Comparison of ENCODE assay signal across 1 cellular context in the genomic region with DNA sequence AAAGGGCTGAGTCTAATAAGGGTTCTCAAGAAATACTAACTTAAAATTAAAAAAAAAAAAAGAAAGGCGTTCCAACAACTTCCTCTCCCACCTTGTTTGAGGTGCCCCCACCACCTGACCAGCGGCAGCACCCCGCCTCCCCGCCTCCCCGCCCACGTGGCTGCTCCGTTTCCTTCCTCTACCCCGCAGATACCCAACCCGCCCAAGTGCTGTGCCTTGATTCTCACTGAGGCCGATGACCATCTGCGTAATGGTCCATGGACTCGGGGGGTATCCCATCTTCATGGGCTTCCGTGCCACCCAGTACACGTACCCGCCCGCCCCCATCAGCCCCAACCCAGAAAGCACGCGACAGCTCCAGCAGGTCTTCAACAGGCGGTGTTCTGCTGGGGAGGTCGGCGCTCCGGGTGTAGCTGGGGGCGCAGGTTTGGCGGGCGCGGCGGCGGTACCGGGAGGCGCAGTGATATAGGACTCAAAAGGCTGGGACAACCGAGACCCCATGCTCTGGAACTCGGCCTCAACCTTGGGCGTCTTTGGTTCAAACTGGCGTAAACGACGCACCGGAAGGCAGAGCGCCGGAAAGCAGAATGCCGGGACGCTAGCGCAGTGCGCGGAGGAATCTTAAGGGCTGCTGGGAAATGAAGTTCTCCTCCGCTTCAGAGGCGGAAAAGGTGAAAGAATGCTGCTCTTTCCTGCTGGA.
TF ChIP-seq lines count a peak whose summit lies in the region.

A gene with protein sequence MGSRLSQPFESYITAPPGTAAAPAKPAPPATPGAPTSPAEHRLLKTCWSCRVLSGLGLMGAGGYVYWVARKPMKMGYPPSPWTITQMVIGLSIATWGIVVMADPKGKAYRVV (minus strand): TSS at position 545 of the 700 bp plus-strand sequence. CDS start 44 bp downstream, at position 501.

TF ChIP-seq in K562, 482 proteins besides CTCF, POLR2A, EP300 and RAD21 (continued from another document and continues in another):
- TF ChIP-seq, protein P1, sequence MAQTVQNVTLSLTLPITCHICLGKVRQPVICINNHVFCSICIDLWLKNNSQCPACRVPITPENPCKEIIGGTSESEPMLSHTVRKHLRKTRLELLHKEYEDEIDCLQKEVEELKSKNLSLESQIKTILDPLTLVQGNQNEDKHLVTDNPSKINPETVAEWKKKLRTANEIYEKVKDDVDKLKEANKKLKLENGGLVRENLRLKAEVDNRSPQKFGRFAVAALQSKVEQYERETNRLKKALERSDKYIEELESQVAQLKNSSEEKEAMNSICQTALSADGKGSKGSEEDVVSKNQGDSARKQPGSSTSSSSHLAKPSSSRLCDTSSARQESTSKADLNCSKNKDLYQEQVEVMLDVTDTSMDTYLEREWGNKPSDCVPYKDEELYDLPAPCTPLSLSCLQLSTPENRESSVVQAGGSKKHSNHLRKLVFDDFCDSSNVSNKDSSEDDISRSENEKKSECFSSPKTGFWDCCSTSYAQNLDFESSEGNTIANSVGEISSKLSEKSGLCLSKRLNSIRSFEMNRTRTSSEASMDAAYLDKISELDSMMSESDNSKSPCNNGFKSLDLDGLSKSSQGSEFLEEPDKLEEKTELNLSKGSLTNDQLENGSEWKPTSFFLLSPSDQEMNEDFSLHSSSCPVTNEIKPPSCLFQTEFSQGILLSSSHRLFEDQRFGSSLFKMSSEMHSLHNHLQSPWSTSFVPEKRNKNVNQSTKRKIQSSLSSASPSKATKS (CRISPR knock-in tag; IDR thresholded peaks at IDR 0.05) = no peak
- TF ChIP-seq MCM5 (IDR thresholded peaks at IDR 0.05; ENCODE audit: low read depth) (no peak), POLR2AphosphoS5 (IDR thresholded peaks at IDR 0.05; ENCODE audit: control insufficient read depth, insufficient read depth, low read depth, low read length) (0 out of 2 replicates have a peak, but pooled peaks have one; percentile 51), ZNF354B (CRISPR knock-in tag; IDR thresholded peaks at IDR 0.05) (no peak), TSC22D4 (tag; IDR thresholded peaks at IDR 0.05) (no peak), NONO (IDR thresholded peaks at IDR 0.05; ENCODE audit: low read depth in 2 of 2, low read length in 1 of 2) (no peak), NRF1 (conservative IDR thresholded peaks at IDR 0.05 in 1 of 2, IDR thresholded peaks at IDR 0.05 in 1 of 2) (peak; percentile 77 to 82), XRCC3 (IDR thresholded peaks at IDR 0.05) (no peak), ZNF165 (CRISPR knock-in tag; IDR thresholded peaks at IDR 0.05; ENCODE audit: borderline replicate concordance) (no peak), HDAC1 (IDR thresholded peaks at IDR 0.05) (peak in 1 of 2 experiments; percentile 80; a peak in 2 of 4 replicates), NFRKB (IDR thresholded peaks at IDR 0.05; ENCODE audit: low read depth) (no peak), HSF4 (CRISPR knock-in tag; IDR thresholded peaks at IDR 0.05; ENCODE audit: borderline replicate concordance) (no peak), MYBL2 (IDR thresholded peaks at IDR 0.05; ENCODE audit: low read depth) (no peak), MYBL2 (CRISPR knock-in tag; IDR thresholded peaks at IDR 0.05; ENCODE audit: borderline replicate concordance) (no peak), LCOR (CRISPR knock-in tag; IDR thresholded peaks at IDR 0.05) (no peak), ZNF24 (IDR thresholded peaks at IDR 0.05) (peak; percentile 64), ZNF785 (CRISPR knock-in tag; IDR thresholded peaks at IDR 0.05) (no peak), ZNF780A (CRISPR knock-in tag; IDR thresholded peaks at IDR 0.05) (no peak), CTBP1 (IDR thresholded peaks at IDR 0.05; ENCODE audit: borderline replicate concordance) (no peak), E2F3 (CRISPR knock-in tag; IDR thresholded peaks at IDR 0.05) (no peak), MTA1 (IDR thresholded peaks at IDR 0.05; ENCODE audit: borderline replicate concordance) (no peak), CHD1 (IDR thresholded peaks at IDR 0.05; ENCODE audit: low read length) (no peak), GATAD2A (IDR thresholded peaks at IDR 0.05) (no peak), DDX20 (tag; IDR thresholded peaks at IDR 0.05; ENCODE audit: low read depth) (no peak), ZNF263 (CRISPR knock-in tag; IDR thresholded peaks at IDR 0.05; ENCODE audit: borderline replicate concordance) (no peak), NFIX (CRISPR knock-in tag; IDR thresholded peaks at IDR 0.05; ENCODE audit: low read depth) (no peak), POLR3A (IDR thresholded peaks at IDR 0.05; ENCODE audit: borderline replicate concordance, extremely low read depth, insufficient read depth, insufficient read length) (no peak)
- TF ChIP-seq, protein P2, sequence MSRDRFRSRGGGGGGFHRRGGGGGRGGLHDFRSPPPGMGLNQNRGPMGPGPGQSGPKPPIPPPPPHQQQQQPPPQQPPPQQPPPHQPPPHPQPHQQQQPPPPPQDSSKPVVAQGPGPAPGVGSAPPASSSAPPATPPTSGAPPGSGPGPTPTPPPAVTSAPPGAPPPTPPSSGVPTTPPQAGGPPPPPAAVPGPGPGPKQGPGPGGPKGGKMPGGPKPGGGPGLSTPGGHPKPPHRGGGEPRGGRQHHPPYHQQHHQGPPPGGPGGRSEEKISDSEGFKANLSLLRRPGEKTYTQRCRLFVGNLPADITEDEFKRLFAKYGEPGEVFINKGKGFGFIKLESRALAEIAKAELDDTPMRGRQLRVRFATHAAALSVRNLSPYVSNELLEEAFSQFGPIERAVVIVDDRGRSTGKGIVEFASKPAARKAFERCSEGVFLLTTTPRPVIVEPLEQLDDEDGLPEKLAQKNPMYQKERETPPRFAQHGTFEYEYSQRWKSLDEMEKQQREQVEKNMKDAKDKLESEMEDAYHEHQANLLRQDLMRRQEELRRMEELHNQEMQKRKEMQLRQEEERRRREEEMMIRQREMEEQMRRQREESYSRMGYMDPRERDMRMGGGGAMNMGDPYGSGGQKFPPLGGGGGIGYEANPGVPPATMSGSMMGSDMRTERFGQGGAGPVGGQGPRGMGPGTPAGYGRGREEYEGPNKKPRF (IDR thresholded peaks at IDR 0.05; ENCODE audit: low read depth, low read length) = no peak
- TF ChIP-seq, protein P3, sequence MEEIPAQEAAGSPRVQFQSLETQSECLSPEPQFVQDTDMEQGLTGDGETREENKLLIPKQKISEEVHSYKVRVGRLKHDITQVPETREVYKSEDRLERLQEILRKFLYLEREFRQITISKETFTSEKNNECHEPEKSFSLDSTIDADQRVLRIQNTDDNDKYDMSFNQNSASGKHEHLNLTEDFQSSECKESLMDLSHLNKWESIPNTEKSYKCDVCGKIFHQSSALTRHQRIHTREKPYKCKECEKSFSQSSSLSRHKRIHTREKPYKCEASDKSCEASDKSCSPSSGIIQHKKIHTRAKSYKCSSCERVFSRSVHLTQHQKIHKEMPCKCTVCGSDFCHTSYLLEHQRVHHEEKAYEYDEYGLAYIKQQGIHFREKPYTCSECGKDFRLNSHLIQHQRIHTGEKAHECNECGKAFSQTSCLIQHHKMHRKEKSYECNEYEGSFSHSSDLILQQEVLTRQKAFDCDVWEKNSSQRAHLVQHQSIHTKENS (CRISPR knock-in tag; IDR thresholded peaks at IDR 0.05) = no peak
- TF ChIP-seq, protein P4, sequence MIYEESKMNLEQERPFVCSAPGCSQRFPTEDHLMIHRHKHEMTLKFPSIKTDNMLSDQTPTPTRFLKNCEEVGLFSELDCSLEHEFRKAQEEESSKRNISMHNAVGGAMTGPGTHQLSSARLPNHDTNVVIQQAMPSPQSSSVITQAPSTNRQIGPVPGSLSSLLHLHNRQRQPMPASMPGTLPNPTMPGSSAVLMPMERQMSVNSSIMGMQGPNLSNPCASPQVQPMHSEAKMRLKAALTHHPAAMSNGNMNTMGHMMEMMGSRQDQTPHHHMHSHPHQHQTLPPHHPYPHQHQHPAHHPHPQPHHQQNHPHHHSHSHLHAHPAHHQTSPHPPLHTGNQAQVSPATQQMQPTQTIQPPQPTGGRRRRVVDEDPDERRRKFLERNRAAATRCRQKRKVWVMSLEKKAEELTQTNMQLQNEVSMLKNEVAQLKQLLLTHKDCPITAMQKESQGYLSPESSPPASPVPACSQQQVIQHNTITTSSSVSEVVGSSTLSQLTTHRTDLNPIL (CRISPR knock-in tag; IDR thresholded peaks at IDR 0.05) = no peak
- TF ChIP-seq, protein P5, sequence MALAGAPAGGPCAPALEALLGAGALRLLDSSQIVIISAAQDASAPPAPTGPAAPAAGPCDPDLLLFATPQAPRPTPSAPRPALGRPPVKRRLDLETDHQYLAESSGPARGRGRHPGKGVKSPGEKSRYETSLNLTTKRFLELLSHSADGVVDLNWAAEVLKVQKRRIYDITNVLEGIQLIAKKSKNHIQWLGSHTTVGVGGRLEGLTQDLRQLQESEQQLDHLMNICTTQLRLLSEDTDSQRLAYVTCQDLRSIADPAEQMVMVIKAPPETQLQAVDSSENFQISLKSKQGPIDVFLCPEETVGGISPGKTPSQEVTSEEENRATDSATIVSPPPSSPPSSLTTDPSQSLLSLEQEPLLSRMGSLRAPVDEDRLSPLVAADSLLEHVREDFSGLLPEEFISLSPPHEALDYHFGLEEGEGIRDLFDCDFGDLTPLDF (CRISPR knock-in tag; IDR thresholded peaks at IDR 0.05) = no peak
- TF ChIP-seq, protein P6, sequence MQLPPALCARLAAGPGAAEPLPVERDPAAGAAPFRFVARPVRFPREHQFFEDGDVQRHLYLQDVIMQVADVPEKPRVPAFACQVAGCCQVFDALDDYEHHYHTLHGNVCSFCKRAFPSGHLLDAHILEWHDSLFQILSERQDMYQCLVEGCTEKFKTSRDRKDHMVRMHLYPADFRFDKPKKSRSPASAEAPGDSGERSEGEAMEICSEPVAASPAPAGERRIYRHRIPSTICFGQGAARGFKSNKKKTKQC (CRISPR knock-in tag; IDR thresholded peaks at IDR 0.05) = no peak
- TF ChIP-seq, protein P7, sequence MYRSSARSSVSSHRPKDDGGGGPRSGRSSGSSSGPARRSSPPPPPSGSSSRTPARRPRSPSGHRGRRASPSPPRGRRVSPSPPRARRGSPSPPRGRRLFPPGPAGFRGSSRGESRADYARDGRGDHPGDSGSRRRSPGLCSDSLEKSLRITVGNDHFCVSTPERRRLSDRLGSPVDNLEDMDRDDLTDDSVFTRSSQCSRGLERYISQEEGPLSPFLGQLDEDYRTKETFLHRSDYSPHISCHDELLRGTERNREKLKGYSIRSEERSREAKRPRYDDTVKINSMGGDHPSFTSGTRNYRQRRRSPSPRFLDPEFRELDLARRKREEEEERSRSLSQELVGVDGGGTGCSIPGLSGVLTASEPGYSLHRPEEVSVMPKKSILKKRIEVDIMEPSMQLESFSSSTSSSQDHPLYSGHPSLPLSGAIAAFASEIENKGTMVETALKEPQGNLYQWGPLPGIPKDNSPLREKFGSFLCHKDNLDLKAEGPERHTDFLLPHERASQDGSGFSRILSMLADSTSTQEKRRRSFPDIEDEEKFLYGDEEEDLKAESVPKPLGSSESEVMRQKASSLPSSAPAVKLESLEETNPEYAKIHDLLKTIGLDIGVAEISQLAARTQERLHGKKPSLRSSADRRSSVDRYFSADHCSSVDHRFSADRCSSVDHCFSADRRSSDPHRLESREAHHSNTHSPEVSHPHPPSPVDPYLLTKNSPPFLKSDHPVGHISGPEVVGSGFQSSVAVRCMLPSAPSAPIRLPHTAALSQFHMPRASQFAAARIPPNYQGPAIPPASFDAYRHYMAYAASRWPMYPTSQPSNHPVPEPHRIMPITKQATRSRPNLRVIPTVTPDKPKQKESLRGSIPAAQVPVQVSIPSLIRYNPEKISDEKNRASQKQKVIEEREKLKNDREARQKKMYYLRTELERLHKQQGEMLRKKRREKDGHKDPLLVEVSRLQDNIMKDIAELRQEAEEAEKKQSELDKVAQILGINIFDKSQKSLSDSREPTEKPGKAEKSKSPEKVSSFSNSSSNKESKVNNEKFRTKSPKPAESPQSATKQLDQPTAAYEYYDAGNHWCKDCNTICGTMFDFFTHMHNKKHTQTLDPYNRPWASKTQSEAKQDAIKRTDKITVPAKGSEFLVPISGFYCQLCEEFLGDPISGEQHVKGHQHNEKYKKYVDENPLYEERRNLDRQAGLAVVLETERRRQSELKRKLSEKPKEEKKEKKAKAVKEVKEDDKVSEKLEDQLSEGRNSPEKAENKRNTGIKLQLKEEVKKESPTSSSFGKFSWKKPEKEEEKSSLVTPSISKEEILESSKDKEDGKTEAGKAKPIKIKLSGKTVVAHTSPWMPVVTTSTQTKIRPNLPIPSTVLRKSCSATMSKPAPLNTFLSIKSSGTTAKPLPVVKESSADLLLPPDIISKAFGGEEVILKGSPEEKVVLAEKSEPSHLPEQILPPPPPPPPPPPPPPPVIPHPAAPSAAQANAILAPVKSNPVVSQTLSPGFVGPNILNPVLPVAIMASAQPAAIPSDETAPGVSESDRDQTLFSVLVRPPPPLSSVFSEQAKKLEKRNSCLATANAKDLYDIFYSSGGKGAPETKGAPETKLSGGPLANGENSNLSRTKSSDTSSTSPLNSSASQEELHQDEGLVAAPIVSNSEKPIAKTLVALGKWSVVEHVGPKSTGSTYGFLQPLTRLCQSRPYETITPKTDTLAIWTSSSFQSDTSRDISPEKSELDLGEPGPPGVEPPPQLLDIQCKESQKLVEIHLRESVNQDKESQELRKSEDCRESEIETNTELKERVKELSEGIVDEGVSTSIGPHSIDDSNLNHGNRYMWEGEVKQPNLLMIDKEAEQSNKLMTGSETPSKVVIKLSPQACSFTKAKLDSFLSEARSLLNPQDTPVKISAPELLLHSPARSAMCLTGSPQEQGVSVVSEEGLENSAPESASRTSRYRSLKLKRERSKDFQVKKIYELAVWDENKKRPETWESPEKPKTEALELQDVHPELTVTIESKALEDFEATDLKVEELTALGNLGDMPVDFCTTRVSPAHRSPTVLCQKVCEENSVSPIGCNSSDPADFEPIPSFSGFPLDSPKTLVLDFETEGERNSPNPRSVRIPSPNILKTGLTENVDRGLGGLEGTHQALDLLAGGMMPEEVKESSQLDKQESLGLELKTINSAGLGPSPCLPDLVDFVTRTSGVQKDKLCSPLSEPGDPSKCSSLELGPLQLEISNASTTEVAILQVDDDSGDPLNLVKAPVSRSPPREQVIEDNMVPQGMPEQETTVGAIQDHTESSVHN (IDR thresholded peaks at IDR 0.05; ENCODE audit: borderline replicate concordance in 1 of 2, low read depth in 1 of 2) = no peak
- TF ChIP-seq, protein P8, sequence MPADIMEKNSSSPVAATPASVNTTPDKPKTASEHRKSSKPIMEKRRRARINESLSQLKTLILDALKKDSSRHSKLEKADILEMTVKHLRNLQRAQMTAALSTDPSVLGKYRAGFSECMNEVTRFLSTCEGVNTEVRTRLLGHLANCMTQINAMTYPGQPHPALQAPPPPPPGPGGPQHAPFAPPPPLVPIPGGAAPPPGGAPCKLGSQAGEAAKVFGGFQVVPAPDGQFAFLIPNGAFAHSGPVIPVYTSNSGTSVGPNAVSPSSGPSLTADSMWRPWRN (IDR thresholded peaks at IDR 0.05; ENCODE audit: low read depth) = no peak
